ENCODE assay signal across 15 cellular contexts in the genomic region with DNA sequence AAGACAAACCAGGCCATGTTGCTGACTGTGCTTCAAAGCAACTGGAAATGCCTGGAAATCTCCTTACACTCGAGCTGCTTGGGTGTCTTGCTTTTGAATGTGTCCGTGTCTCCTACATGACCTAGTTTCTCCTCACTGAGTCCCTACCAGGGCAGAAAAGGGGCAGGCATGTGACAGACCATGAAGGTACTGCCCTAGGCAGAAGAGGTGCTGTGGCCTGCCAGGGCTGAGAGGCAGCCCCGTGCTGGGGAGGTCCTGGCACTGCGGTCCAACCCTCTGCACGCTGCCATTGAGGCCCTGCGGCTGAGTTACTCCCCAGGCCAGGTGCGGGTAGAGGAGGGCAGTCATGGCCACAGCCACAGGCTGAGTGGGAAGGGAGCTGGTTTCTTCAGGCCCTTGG.
DNase-seq lines count a peak whose midpoint lies in the region; ATAC-seq, FAIRE-seq and TF ChIP-seq lines count a peak whose summit lies in the region.
"Had no signal": no experiment of that assay in that cellular context is flagged by ENCODE, and none has a peak within 500 bp of the region (broad histone marks: within the 10 kb centered on the region; RNA-seq: fewer than 3 reads in every experiment).

No MANE protein-coding gene starts in this region.

- ATAC-seq in DND-41 (ENCODE audit: insufficient read depth, low read depth) (no peak), heart left ventricle (peak; percentile 24 to 53 (median 35)), pancreas (peak; percentile 6 to 43 (median 14)), GM21381 (IDR thresholded peaks at IDR 0.05; ENCODE audit: unreplicated experiment) (no peak)

- H2AFZ ChIP-seq in DND-41 (ENCODE audit: low read depth, low read length): no peak overlapping the region

- no peak overlapping the region for H3K4me2 ChIP-seq in DND-41 (ENCODE audit: insufficient read depth, low read length)

- H3K27me3 ChIP-seq in DND-41 (ENCODE audit: insufficient read depth, low read length, poor library complexity): no peaks in the 10 kb centered on the region
- no peaks in the 10 kb centered on the region for H3K27me3 ChIP-seq in heart left ventricle
- H3K27me3 ChIP-seq in pancreas: no peaks in the 10 kb centered on the region

- H3K9me3 ChIP-seq in DND-41 (ENCODE audit: insufficient read depth, low read length, severe bottlenecking): no peaks in the 10 kb centered on the region
- peaks cover 8% of the 10 kb centered on the region for H3K9me3 ChIP-seq in KOPT-K1 (ENCODE audit: insufficient read depth, low read length, poor library complexity, severe bottlenecking)
- H3K9me3 ChIP-seq in heart left ventricle: no peaks in the 10 kb centered on the region
- no peaks in the 10 kb centered on the region for H3K9me3 ChIP-seq in pancreas

- peaks cover 14% of the 10 kb centered on the region for H3K4me1 ChIP-seq in DND-41 (ENCODE audit: insufficient read depth, low read length)
- H3K4me1 ChIP-seq in heart left ventricle: peaks cover 0 to 23% (median 12%) of the 10 kb centered on the region in 12 donors
- peaks cover 0 to 2% (median 0%) of the 10 kb centered on the region in 3 donors for H3K4me1 ChIP-seq in pancreas

- H3K36me3 ChIP-seq in DND-41 (ENCODE audit: insufficient read depth, low read length) (no peaks in the 10 kb centered on the region), KOPT-K1 (ENCODE audit: insufficient read depth, low read length) (no peaks in the 10 kb centered on the region), heart left ventricle (no peaks in the 10 kb centered on the region), pancreas (no peaks in the 10 kb centered on the region)

- no peak overlapping the region for H3K9ac ChIP-seq in DND-41 (ENCODE audit: low read depth, low read length)

- H3K27ac ChIP-seq in DND-41 (ENCODE audit: low read length) (peak overlapping the region; percentile 39; the same call in 1 of the 2 replicates), KOPT-K1 (ENCODE audit: low read depth, low read length, poor library complexity, severe bottlenecking) (peak overlapping the region; percentile 6), heart left ventricle (no peak overlapping the region), pancreas (no peak overlapping the region)

- no peak for TF ChIP-seq CTCF in DND-41 (IDR thresholded peaks at IDR 0.05; ENCODE audit: borderline replicate concordance, extremely low read depth, low read length, poor library complexity, severe bottlenecking)
- TF ChIP-seq CTCF in heart left ventricle (IDR thresholded peaks at IDR 0.05): no peak
- no peak for TF ChIP-seq CTCF in pancreas (IDR thresholded peaks at IDR 0.05)

- in situ Hi-C loops in ACHN (cut with HindIII; ENCODE audit: low pct_ligation_motif_present, low pct_unique_long_range_greater_than_20kb, low sequenced_read_pairs): no loop called here

- H3K79me2 ChIP-seq in DND-41 (ENCODE audit: insufficient read depth, low read length): 0 out of 2 replicates have a peak, but pooled peaks cover 2% of the 10 kb centered on the region

- no peak for DNase-seq in DND-41
- DNase-seq in heart left ventricle: peak in 2 of 5 donors; percentile 47 to 70
- DNase-seq in pancreas: no peak
- no peak for DNase-seq in NCI-H187 treated with DMSO at 0.1 percent for 48 hours (lab: John Stamatoyannopoulos, UW)
- DNase-seq in ACHN: no peak
- DNase-seq: Calu3; CD4-positive, alpha-beta memory T cell; NCI-H1436; NCI-H2081 treated with DMSO at 0.1 percent for 48 hours; NCI-H510A; NCI-H774; SHP77 had no signal

- H4K20me1 ChIP-seq in DND-41 (ENCODE audit: insufficient read depth, low read length): peaks cover 6% of the 10 kb centered on the region; the same call in 1 of the 2 replicates

- no peak for TF ChIP-seq POLR2A in heart left ventricle (IDR thresholded peaks at IDR 0.05)

- FAIRE-seq in pancreas (lab: Jason Lieb, UNC): no peak

- intact Hi-C loops in heart left ventricle (cut with DNase I) (loop anchor here in 9 of 10 donors (2.0 to 10.0 kb wide), 7 partner anchors 51 to 69 kb away; no protein-coding TSS in a partner anchor), pancreas (cut with DNase I) (loop anchor here in 1 of 3 donors (5.0 kb wide), 1 partner anchor 66 kb away; no protein-coding TSS in a partner anchor)

- WGBS in heart left ventricle, 4 donors: 59 to 67% (median 61%) methylated on average over 6 to 7 of the region's 7 CpGs
- WGBS in pancreas, 2 donors: 75 to 79% methylated on average over 7 of the region's 7 CpGs

- H3K4me3 ChIP-seq in DND-41 (ENCODE audit: low read depth in 1 of 2, low read length in 2 of 2): no peak overlapping the region
- H3K4me3 ChIP-seq in heart left ventricle: no peak overlapping the region
- no peak overlapping the region for H3K4me3 ChIP-seq in pancreas
- H3K4me3 ChIP-seq: K562 had no signal

Comparison
In these comparisons a context has a peak if more than half of its experiments do, and no peak if none do; other contexts are left out.
1. ATAC-seq: peak in heart left ventricle (4 of 4) and pancreas (4 of 4); none in DND-41 (single experiment) and GM21381 (single experiment).
2. H3K27ac ChIP-seq: peak in DND-41 (single experiment) and KOPT-K1 (single experiment); none in heart left ventricle (0 of 12) and pancreas (0 of 4).